Comparison of ENCODE assay signal across 1 cellular context in genomic region chr1:241600496-241600901, GRCh38.
TF ChIP-seq lines count a peak whose summit lies in the region.

No MANE protein-coding gene starts in this region.

TF ChIP-seq in GM12878, 131 proteins besides CTCF, POLR2A, EP300 and RAD21:
- TF ChIP-seq NRF1 (conservative IDR thresholded peaks at IDR 0.05; ENCODE audit: low read depth, low read length) = no peak
- TF ChIP-seq MEF2B (IDR thresholded peaks at IDR 0.05; ENCODE audit: partially characterized antibody, poor library complexity, severe bottlenecking) = peak; percentile 16
- TF ChIP-seq KLF5 (IDR thresholded peaks at IDR 0.05; ENCODE audit: partially characterized antibody) = no peak
- TF ChIP-seq CREB1 (IDR thresholded peaks at IDR 0.05; ENCODE audit: low read depth) = no peak
- TF ChIP-seq SMAD5 (IDR thresholded peaks at IDR 0.05; ENCODE audit: low read depth) = no peak
- no peak for TF ChIP-seq FOXK2 (IDR thresholded peaks at IDR 0.05)
- no peak for TF ChIP-seq FOS (IDR thresholded peaks at IDR 0.05; ENCODE audit: borderline replicate concordance, extremely low read depth, insufficient read length)
- peak; percentile 77; the same call in 1 of the 2 replicates for TF ChIP-seq MEF2A (IDR thresholded peaks at IDR 0.05; ENCODE audit: insufficient read depth, low read depth, low read length)
- no peak for TF ChIP-seq EZH2 (IDR thresholded peaks at IDR 0.05; ENCODE audit: borderline replicate concordance, control insufficient read depth, low read depth, low read length)
- no peak for TF ChIP-seq CEBPB (IDR thresholded peaks at IDR 0.05; ENCODE audit: borderline replicate concordance in 1 of 2, low read depth in 2 of 2, low read length in 2 of 2)
- TF ChIP-seq SPI1 (IDR thresholded peaks at IDR 0.05; ENCODE audit: borderline replicate concordance, insufficient read depth, low read depth, low read length) = 0 out of 2 replicates have a peak, but pooled peaks have one; percentile 19
